8 cellular contexts compared by ENCODE assay signal in genomic region chr13:57631607-57632275, GRCh38. TPM values are rescaled to one million over a fixed set of nuclear protein-coding genes. Genes with fewer than 3 reads are reported as not detected.
DNase-seq lines count a peak whose midpoint lies in the region; ATAC-seq, FAIRE-seq and TF ChIP-seq lines count a peak whose summit lies in the region.

A gene with protein sequence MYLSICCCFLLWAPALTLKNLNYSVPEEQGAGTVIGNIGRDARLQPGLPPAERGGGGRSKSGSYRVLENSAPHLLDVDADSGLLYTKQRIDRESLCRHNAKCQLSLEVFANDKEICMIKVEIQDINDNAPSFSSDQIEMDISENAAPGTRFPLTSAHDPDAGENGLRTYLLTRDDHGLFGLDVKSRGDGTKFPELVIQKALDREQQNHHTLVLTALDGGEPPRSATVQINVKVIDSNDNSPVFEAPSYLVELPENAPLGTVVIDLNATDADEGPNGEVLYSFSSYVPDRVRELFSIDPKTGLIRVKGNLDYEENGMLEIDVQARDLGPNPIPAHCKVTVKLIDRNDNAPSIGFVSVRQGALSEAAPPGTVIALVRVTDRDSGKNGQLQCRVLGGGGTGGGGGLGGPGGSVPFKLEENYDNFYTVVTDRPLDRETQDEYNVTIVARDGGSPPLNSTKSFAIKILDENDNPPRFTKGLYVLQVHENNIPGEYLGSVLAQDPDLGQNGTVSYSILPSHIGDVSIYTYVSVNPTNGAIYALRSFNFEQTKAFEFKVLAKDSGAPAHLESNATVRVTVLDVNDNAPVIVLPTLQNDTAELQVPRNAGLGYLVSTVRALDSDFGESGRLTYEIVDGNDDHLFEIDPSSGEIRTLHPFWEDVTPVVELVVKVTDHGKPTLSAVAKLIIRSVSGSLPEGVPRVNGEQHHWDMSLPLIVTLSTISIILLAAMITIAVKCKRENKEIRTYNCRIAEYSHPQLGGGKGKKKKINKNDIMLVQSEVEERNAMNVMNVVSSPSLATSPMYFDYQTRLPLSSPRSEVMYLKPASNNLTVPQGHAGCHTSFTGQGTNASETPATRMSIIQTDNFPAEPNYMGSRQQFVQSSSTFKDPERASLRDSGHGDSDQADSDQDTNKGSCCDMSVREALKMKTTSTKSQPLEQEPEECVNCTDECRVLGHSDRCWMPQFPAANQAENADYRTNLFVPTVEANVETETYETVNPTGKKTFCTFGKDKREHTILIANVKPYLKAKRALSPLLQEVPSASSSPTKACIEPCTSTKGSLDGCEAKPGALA (N-terminal part only) (plus strand): TSS chr13:57631744. CDS start chr13:57632547, 803 bp downstream.

- no peaks in the 10 kb centered on the region for H3K36me3 ChIP-seq in neural cell (ENCODE audit: insufficient read depth, low read length)

- H3K27me3 Mint-ChIP-seq in activated T-helper 17 cell treated with anti-CD3 and anti-CD28 coated beads, Interleukin-2, amount 50 U/mL, for 72 hours = peaks cover 59% of the 10 kb centered on the region

- H3K4me3 Mint-ChIP-seq in activated T-helper 17 cell treated with anti-CD3 and anti-CD28 coated beads, Interleukin-2, amount 50 U/mL, for 72 hours = peak within 1 kb of the TSS; percentile 70

- H3K9me3 Mint-ChIP-seq in activated T-helper 17 cell treated with anti-CD3 and anti-CD28 coated beads, Interleukin-2, amount 50 U/mL, for 72 hours = peaks cover 4% of the 10 kb centered on the region

- H2AFZ ChIP-seq in neural cell (ENCODE audit: low read depth, low read length) = peak within 1 kb of the TSS; percentile 21

- POLR2A ChIA-PET in AG04449 (lab: Yijun Ruan, JAX) = no interaction called here

- no peaks in the 10 kb centered on the region for H3K36me3 Mint-ChIP-seq in activated T-helper 17 cell treated with anti-CD3 and anti-CD28 coated beads, Interleukin-2, amount 50 U/mL, for 72 hours (ENCODE audit: low read depth)

- no peak for FAIRE-seq in GM12892 (lab: Jason Lieb, UNC)

- CTCF ChIA-PET in AG04449 (lab: Yijun Ruan, JAX) = no interaction called here

- H3K27me3 ChIP-seq in neural cell (ENCODE audit: insufficient read depth, low read depth, low read length) = peaks cover 8% of the 10 kb centered on the region

- H4K20me1 ChIP-seq in neural cell (ENCODE audit: insufficient read depth) = no peaks in the 10 kb centered on the region

- H3K27ac ChIP-seq in neural cell (ENCODE audit: low read length) = peak within 1 kb of the TSS; percentile 5

- peak within 1 kb of the TSS; percentile 66 for H3K4me2 ChIP-seq in neural cell (ENCODE audit: low read length)

- no peaks in the 10 kb centered on the region for H3K9me2 ChIP-seq in neural cell (ENCODE audit: insufficient read depth, low read length)

- peak within 1 kb of the TSS; percentile 57 for H3K9ac ChIP-seq in neural cell (ENCODE audit: low read length)

- no peaks in the 10 kb centered on the region for H3F3A ChIP-seq in neural cell (ENCODE audit: insufficient read depth, low read length, poor library complexity, severe bottlenecking)

- no peak within 1 kb of the TSS for H3K27ac Mint-ChIP-seq in activated T-helper 17 cell treated with anti-CD3 and anti-CD28 coated beads, Interleukin-2, amount 50 U/mL, for 72 hours

- no peak for TF ChIP-seq POLR2A in GM12892 (IDR thresholded peaks at IDR 0.05; ENCODE audit: low read depth, low read length)

- TF ChIP-seq RAD21 in neural cell (conservative IDR thresholded peaks at IDR 0.05) = peak; percentile 58

- H3K79me2 ChIP-seq in neural cell (replicated peaks; ENCODE audit: insufficient read depth, low read length) = peaks cover 7% of the 10 kb centered on the region

- H3K9me3 ChIP-seq in neural cell (ENCODE audit: low read length) = peaks cover 12% of the 10 kb centered on the region

- DNase-seq in AG04449 (ENCODE audit: low read depth, low spot score) (no peak), HT1080 (ENCODE audit: low read depth) (peak; percentile 4), glomerular visceral epithelial cell (ENCODE audit: extremely low spot score) (peak; percentile 38), GM12892 (ENCODE audit: insufficient read length) (no peak), NCI-H446 treated with DMSO at 0.1 percent for 48 hours (lab: John Stamatoyannopoulos, UW) (no peak)

- TF ChIP-seq CTCF in AG04449 (IDR thresholded peaks at IDR 0.05; ENCODE audit: insufficient read depth, low read length, missing control alignments) = no peak
- peak; percentile 47 for TF ChIP-seq CTCF in neural cell (IDR thresholded peaks at IDR 0.05; ENCODE audit: poor library complexity, severe bottlenecking)

- H3K4me3 ChIP-seq in AG04449 (ENCODE audit: low read depth, low read length) (peak within 1 kb of the TSS; percentile 49), neural cell (ENCODE audit: low read length) (peak within 1 kb of the TSS; percentile 86)

- no peak for TF ChIP-seq EP300 in neural cell (conservative IDR thresholded peaks at IDR 0.05; ENCODE audit: poor library complexity, severe bottlenecking)

- peaks cover 24% of the 10 kb centered on the region for H3K4me1 Mint-ChIP-seq in activated T-helper 17 cell treated with anti-CD3 and anti-CD28 coated beads, Interleukin-2, amount 50 U/mL, for 72 hours

- ATAC-seq in activated T-helper 17 cell treated with anti-CD3 and anti-CD28 coated beads, Interleukin-2, amount 50 U/mL, for 72 hours (replicated peaks) = no peak
- ATAC-seq in GM21447 (IDR thresholded peaks at IDR 0.05; ENCODE audit: unreplicated experiment) = no peak

TF ChIP-seq in neural cell, 6 proteins besides CTCF, POLR2A, EP300 and RAD21:
- TF ChIP-seq SMC3 (conservative IDR thresholded peaks at IDR 0.05; ENCODE audit: poor library complexity) (peak; percentile 42), MXI1 (conservative IDR thresholded peaks at IDR 0.05; ENCODE audit: poor library complexity, severe bottlenecking) (peak; percentile 46), TAF1 (IDR thresholded peaks at IDR 0.05; ENCODE audit: low read depth) (no peak)
TF ChIP-seq in neural cell: peak in this region for 2.

RNA-seq across cellular contexts. Expression of the gene that starts here (rescaled TPM):
- total RNA-seq in HT1080 (2014; rRNA removed; shearing (Covaris generic)) = under 0.01 TPM in 1 of 2 replicates, not detected in the other
- 0.02 TPM in 2 replicates for polyA plus RNA-seq in HT1080 (2015; cell fraction: cytosol; rRNA removed)
- polyA plus RNA-seq in HT1080 (2015; cell fraction: nucleus; rRNA removed) = 0.07 and 0.11 TPM in 2 replicates
- not detected for total RNA-seq in activated T-helper 17 cell treated with anti-CD3 and anti-CD28 coated beads, Interleukin-2, amount 50 U/mL, for 72 hours
- 6.4 and 6.5 TPM in 2 replicates for polyA plus RNA-seq in neural cell
- polyA minus RNA-seq in neural cell = 24.3 and 34.6 TPM in 2 replicates
- polyA plus RNA-seq in GM12892 (2012; ENCODE audit: missing spikeins) = not detected

Comparison
In these comparisons a context has a peak if more than half of its experiments do, and no peak if none do; other contexts are left out.
1. Peak in DNase-seq in HT1080; RNA of the gene not detected or under 1 TPM.